Comparison of ENCODE assay signal across 9 cellular contexts in genomic region chr2:230666885-230667712, GRCh38. TPM values are rescaled to one million over a fixed set of nuclear protein-coding genes. Genes with fewer than 3 reads are reported as not detected.
A peak's percentile ranks its signal among the peaks of the same experiment; 100 is the strongest.
DNase-seq lines count a peak whose midpoint lies in the region; ATAC-seq and TF ChIP-seq lines count a peak whose summit lies in the region.
"Had no signal": no experiment of that assay in that cellular context is flagged by ENCODE, and none has a peak within 500 bp of the region (broad histone marks: within the 10 kb centered on the region; RNA-seq: fewer than 3 reads in every experiment).

No MANE protein-coding gene starts in this region.

- TF ChIP-seq CTCF in smooth muscle cell (IDR thresholded peaks at IDR 0.05; ENCODE audit: borderline replicate concordance, insufficient read depth, poor library complexity, severe bottlenecking) = no peak

- H3K36me3 ChIP-seq in smooth muscle cell (ENCODE audit: low read depth) = no peaks in the 10 kb centered on the region

- no peaks in the 10 kb centered on the region for H4K20me1 ChIP-seq in smooth muscle cell (ENCODE audit: low read depth)

- no peaks in the 10 kb centered on the region for H3K27me3 ChIP-seq in smooth muscle cell (ENCODE audit: low read depth)

- no peak overlapping the region for H3K27ac ChIP-seq in smooth muscle cell (ENCODE audit: low read depth)
- H3K27ac ChIP-seq: 22Rv1 had no signal

- H3K9me3 ChIP-seq in smooth muscle cell (replicated peaks; ENCODE audit: low read depth) = no peaks in the 10 kb centered on the region

- H3F3A ChIP-seq in smooth muscle cell (ENCODE audit: low read depth) = no peaks in the 10 kb centered on the region

- H3K4me2 ChIP-seq in smooth muscle cell = peak overlapping the region; percentile 40

- peak overlapping the region; percentile 47 for H2AFZ ChIP-seq in smooth muscle cell (ENCODE audit: low read depth)

- no peak for ATAC-seq in GM21515 (IDR thresholded peaks at IDR 0.05; ENCODE audit: unreplicated experiment)

- H3K4me1 ChIP-seq in smooth muscle cell (ENCODE audit: low read depth) = peaks cover 15% of the 10 kb centered on the region

- no peaks in the 10 kb centered on the region for H3K79me2 ChIP-seq in smooth muscle cell (ENCODE audit: low read depth)

- H3K9ac ChIP-seq in smooth muscle cell (ENCODE audit: low read depth) = no peak overlapping the region

- peak; percentile 23 for DNase-seq in DMS 273 (lab: John Stamatoyannopoulos, UW; ENCODE audit: unreplicated experiment)
- no peak for DNase-seq in DMS 273 treated with DMSO at 0.1 percent for 48 hours (lab: John Stamatoyannopoulos, UW)
- DNase-seq in SKM-1 (lab: John Stamatoyannopoulos, UW; ENCODE audit: unreplicated experiment) = peak; percentile 82
- peak; percentile 42 for DNase-seq in globus pallidus (ENCODE audit: low spot score)
- no peak for DNase-seq in smooth muscle cell (lab: John Stamatoyannopoulos, UW; ENCODE audit: unreplicated experiment)
- no peak for DNase-seq in stimulated activated CD4-positive, alpha-beta T cell treated with anti-CD3 and anti-CD28 coated beads, Interleukin-2, amount 100 ng/mL, for 48 hours
- no peak for DNase-seq in GM03348 (ENCODE audit: low spot score)

- WGBS in smooth muscle cell (ENCODE audit: low lambda C conversion rate) = 40% methylated on average over 9 of the region's 9 CpGs

- no peak overlapping the region for H3K4me3 ChIP-seq in smooth muscle cell

RNA-seq across cellular contexts. Expression of gene CAB39, which starts 45.5 kb away (rescaled TPM):
- 62.4 and 62.7 TPM in 2 replicates for total RNA-seq in smooth muscle cell
- 21.7 and 25.5 TPM in 2 replicates for polyA plus RNA-seq in smooth muscle cell

Comparison
In these comparisons a context has a peak if more than half of its experiments do, and no peak if none do; other contexts are left out.
1. DNase-seq: peak in DMS 273 (single experiment), SKM-1 (single experiment) and globus pallidus (single experiment); none in DMS 273 treated with DMSO at 0.1 percent for 48 hours (single experiment), smooth muscle cell (single experiment), stimulated activated CD4-positive, alpha-beta T cell treated with anti-CD3 and anti-CD28 coated beads, Interleukin-2, amount 100 ng/mL, for 48 hours (0 of 2) and GM03348 (single experiment).